9 cellular contexts compared by ENCODE assay signal in the genomic region with DNA sequence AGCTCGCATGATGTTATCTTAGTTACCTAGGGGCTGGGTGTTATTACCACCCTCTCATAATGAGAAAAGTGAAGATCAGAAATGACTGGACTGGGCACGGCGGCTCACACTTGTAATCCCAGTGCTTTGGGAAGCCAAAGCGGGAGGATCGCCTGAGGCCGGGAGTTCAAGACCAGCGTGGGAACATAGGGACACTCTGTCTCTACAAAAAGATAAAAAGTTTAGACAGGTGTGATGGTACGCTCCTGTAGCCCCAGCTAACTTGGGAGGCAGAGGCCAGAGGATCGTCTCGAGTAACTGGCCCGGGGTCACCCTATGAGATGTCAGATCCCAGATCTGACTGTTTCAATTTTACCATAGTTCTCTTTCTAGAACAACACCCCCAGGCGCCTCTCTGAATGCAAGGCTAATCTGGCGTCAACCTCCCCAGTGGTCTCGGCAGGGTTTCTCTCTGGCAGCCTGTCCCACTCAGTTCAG. TPM values are rescaled to one million over a fixed set of nuclear protein-coding genes. Genes with fewer than 3 reads are reported as not detected.
A peak's percentile ranks its signal among the peaks of the same experiment; 100 is the strongest.
DNase-seq lines count a peak whose midpoint lies in the region; ATAC-seq and TF ChIP-seq lines count a peak whose summit lies in the region.
"Had no signal": no experiment of that assay in that cellular context is flagged by ENCODE, and none has a peak within 500 bp of the region (broad histone marks: within the 10 kb centered on the region; RNA-seq: fewer than 3 reads in every experiment).

No MANE protein-coding gene starts in this region.

- DNase-seq in CD8-positive, alpha-beta T cell: peak in 1 of 7 experiments; percentile 48
- peak; percentile 16 for DNase-seq in GM20000 (ENCODE audit: low spot score)
- DNase-seq in activated T-cell treated with anti-CD3 and anti-CD28 coated beads, Interleukin-2, amount 50 U/mL, for 72 hours: peak; percentile 65 to 68
- DNase-seq in naive thymus-derived CD8-positive, alpha-beta T cell: no peak
- DNase-seq in hypothalamus (lab: John Stamatoyannopoulos, UW): no peak
- no peak for DNase-seq in C1 segment of cervical spinal cord (lab: John Stamatoyannopoulos, UW)
- no peak for DNase-seq in occipital lobe (lab: John Stamatoyannopoulos, UW)

- no peaks in the 10 kb centered on the region for H3K36me3 ChIP-seq in CD8-positive, alpha-beta T cell (ENCODE audit: insufficient read depth, low read length)

- H3K9me3 Mint-ChIP-seq in CD8-positive, alpha-beta T cell: no peaks in the 10 kb centered on the region
- no peaks in the 10 kb centered on the region for H3K9me3 Mint-ChIP-seq in activated T-cell treated with anti-CD3 and anti-CD28 coated beads, Interleukin-2, amount 50 U/mL, for 72 hours
- no peaks in the 10 kb centered on the region for H3K9me3 Mint-ChIP-seq in naive thymus-derived CD8-positive, alpha-beta T cell

- H3K9me3 ChIP-seq in CD8-positive, alpha-beta T cell (ENCODE audit: low read length): no peaks in the 10 kb centered on the region

- no peaks in the 10 kb centered on the region for H3K27me3 ChIP-seq in CD8-positive, alpha-beta T cell (ENCODE audit: insufficient read depth, low read length)

- peak overlapping the region; percentile 17 for H3K4me3 ChIP-seq in CD8-positive, alpha-beta T cell (ENCODE audit: low read depth, low read length)

- peak overlapping the region; percentile 10 for H3K27ac ChIP-seq in CD8-positive, alpha-beta T cell (ENCODE audit: low read depth, low read length)
- H3K27ac ChIP-seq: epithelial cell of prostate had no signal

- no peak for TF ChIP-seq CTCF in CD8-positive, alpha-beta T cell (IDR thresholded peaks at IDR 0.05)
- no peak for TF ChIP-seq CTCF in GM20000 (IDR thresholded peaks at IDR 0.05; ENCODE audit: extremely low read depth, missing control alignments)

- H3K4me1 ChIP-seq in CD8-positive, alpha-beta T cell (ENCODE audit: insufficient read depth, low read length): peaks cover 71% of the 10 kb centered on the region

- no peaks in the 10 kb centered on the region for H3K27me3 Mint-ChIP-seq in CD8-positive, alpha-beta T cell (ENCODE audit: low read depth)
- H3K27me3 Mint-ChIP-seq in activated T-cell treated with anti-CD3 and anti-CD28 coated beads, Interleukin-2, amount 50 U/mL, for 72 hours (ENCODE audit: low read depth): no peaks in the 10 kb centered on the region
- H3K27me3 Mint-ChIP-seq in naive thymus-derived CD8-positive, alpha-beta T cell: no peaks in the 10 kb centered on the region

- no peaks in the 10 kb centered on the region for H3K36me3 Mint-ChIP-seq in CD8-positive, alpha-beta T cell
- H3K36me3 Mint-ChIP-seq in activated T-cell treated with anti-CD3 and anti-CD28 coated beads, Interleukin-2, amount 50 U/mL, for 72 hours (ENCODE audit: insufficient read depth in 2 of 2): no peaks in the 10 kb centered on the region
- no peaks in the 10 kb centered on the region for H3K36me3 Mint-ChIP-seq in naive thymus-derived CD8-positive, alpha-beta T cell

- H3K27ac Mint-ChIP-seq in CD8-positive, alpha-beta T cell: peak overlapping the region; percentile 84
- peak overlapping the region; percentile 97 for H3K27ac Mint-ChIP-seq in activated T-cell treated with anti-CD3 and anti-CD28 coated beads, Interleukin-2, amount 50 U/mL, for 72 hours
- peak overlapping the region; percentile 87 to 96 (median 94) for H3K27ac Mint-ChIP-seq in naive thymus-derived CD8-positive, alpha-beta T cell

- intact Hi-C loops in CD8-positive, alpha-beta T cell (cut with DNase I, micrococcal nuclease): loop anchor here (5.0 kb wide), 2 partner anchors 199 to 351 kb away; partner anchors contain the start of genes KATNB1 (in 1 of the 2), PSME3IP1 (in 1 of the 2) and RSPRY1 (in 1 of the 2)

- ATAC-seq in CD8-positive, alpha-beta T cell: no peak
- peak; percentile 24 to 32 for ATAC-seq in activated T-cell treated with anti-CD3 and anti-CD28 coated beads, Interleukin-2, amount 50 U/mL, for 72 hours (replicated peaks in 1 of 2)
- no peak for ATAC-seq in naive thymus-derived CD8-positive, alpha-beta T cell
- no peak for ATAC-seq in GM18909 (IDR thresholded peaks at IDR 0.05; ENCODE audit: poor library complexity, unreplicated experiment)

- CTCF ChIA-PET in CD8-positive, alpha-beta T cell (lab: Charles Lee): interaction anchor here (1.1 to 5.1 kb wide), 4 partner anchors 18 to 111 kb away, joined by 3 to 43 read pairs (median 12); partner anchors contain the start of gene DOK4

- peaks cover 63% of the 10 kb centered on the region for H3K4me1 Mint-ChIP-seq in CD8-positive, alpha-beta T cell (ENCODE audit: low read depth)
- H3K4me1 Mint-ChIP-seq in activated T-cell treated with anti-CD3 and anti-CD28 coated beads, Interleukin-2, amount 50 U/mL, for 72 hours (ENCODE audit: low read depth): peaks cover 80% of the 10 kb centered on the region
- H3K4me1 Mint-ChIP-seq in naive thymus-derived CD8-positive, alpha-beta T cell: peaks cover 45 to 85% (median 73%) of the 10 kb centered on the region in 4 donors

- POLR2A ChIA-PET in CD8-positive, alpha-beta T cell (lab: Charles Lee): interaction anchor here (1.0 to 3.0 kb wide), 4 partner anchors 52 to 197 kb away, joined by 3 to 16 read pairs (median 6); partner anchors contain the start of genes DOK4, KATNB1 and POLR2C
- POLR2A ChIA-PET in naive thymus-derived CD8-positive, alpha-beta T cell (lab: Charles Lee): interaction anchor here (1.2 to 3.3 kb wide), 5 partner anchors 10 to 591 kb away, joined by 6 to 42 read pairs (median 7); partner anchors contain the start of genes CFAP20, DOK4 and POLR2C

- peak overlapping the region; percentile 87 for H3K4me3 Mint-ChIP-seq in CD8-positive, alpha-beta T cell
- H3K4me3 Mint-ChIP-seq in activated T-cell treated with anti-CD3 and anti-CD28 coated beads, Interleukin-2, amount 50 U/mL, for 72 hours: peak overlapping the region; percentile 72 to 85
- H3K4me3 Mint-ChIP-seq in naive thymus-derived CD8-positive, alpha-beta T cell: peak overlapping the region; percentile 83 to 93 (median 88)

RNA-seq across cellular contexts. Expression of gene CCDC102A, which starts 1.9 kb away (rescaled TPM):
- total RNA-seq in CD8-positive, alpha-beta T cell: 1 to 10 TPM; 2.1 to 3.1 TPM
- 10 to 100 TPM in 1 of 2 donors, 1 to 10 TPM in 1; 8.1 to 14.6 TPM for total RNA-seq in activated T-cell treated with anti-CD3 and anti-CD28 coated beads, Interleukin-2, amount 50 U/mL, for 72 hours
- total RNA-seq in naive thymus-derived CD8-positive, alpha-beta T cell: 1 to 10 TPM; 7.0 to 9.7 TPM
- 10 to 100 TPM in 1 of 3 donors, 1 to 10 TPM in 2; 7.8 to 17.0 (median 9.2) TPM for polyA plus RNA-seq in naive thymus-derived CD8-positive, alpha-beta T cell
- 1.7 TPM for total RNA-seq in occipital lobe

RNA-seq across cellular contexts. Expression of gene ADGRG5, which starts 4.2 kb away (rescaled TPM):
- 1 to 10 TPM; 1.1 to 2.0 TPM for total RNA-seq in CD8-positive, alpha-beta T cell
- total RNA-seq in activated T-cell treated with anti-CD3 and anti-CD28 coated beads, Interleukin-2, amount 50 U/mL, for 72 hours: 1 to 10 TPM; 3.9 to 9.3 TPM
- 1 to 10 TPM in 1 of 2 experiments, under 1 TPM in 1; 0.60 to 1.1 TPM for total RNA-seq in naive thymus-derived CD8-positive, alpha-beta T cell
- polyA plus RNA-seq in naive thymus-derived CD8-positive, alpha-beta T cell: 10 to 100 TPM in 1 of 3 donors, 1 to 10 TPM in 2; 2.5 to 12.8 (median 4.4) TPM
- total RNA-seq in occipital lobe: not detected

RNA-seq across cellular contexts. Expression of gene DOK4, which starts 52.0 kb away (rescaled TPM):
- 1 to 10 TPM; 1.7 to 1.9 TPM for total RNA-seq in CD8-positive, alpha-beta T cell
- total RNA-seq in activated T-cell treated with anti-CD3 and anti-CD28 coated beads, Interleukin-2, amount 50 U/mL, for 72 hours: 10 to 100 TPM; 12.0 to 19.6 TPM
- total RNA-seq in naive thymus-derived CD8-positive, alpha-beta T cell: 1 to 10 TPM; 3.9 to 4.8 TPM
- 1 to 10 TPM; 1.8 to 4.7 (median 3.1) TPM for polyA plus RNA-seq in naive thymus-derived CD8-positive, alpha-beta T cell
- 65.0 TPM for total RNA-seq in occipital lobe

Comparison
In these comparisons a context has a peak if more than half of its experiments do, and no peak if none do; other contexts are left out.
1. ATAC-seq: peak in activated T-cell treated with anti-CD3 and anti-CD28 coated beads, Interleukin-2, amount 50 U/mL, for 72 hours (2 of 2); none in CD8-positive, alpha-beta T cell (single experiment), naive thymus-derived CD8-positive, alpha-beta T cell (0 of 2) and GM18909 (single experiment).
2. DNase-seq: peak in GM20000 (single experiment) and activated T-cell treated with anti-CD3 and anti-CD28 coated beads, Interleukin-2, amount 50 U/mL, for 72 hours (2 of 2); none in naive thymus-derived CD8-positive, alpha-beta T cell (0 of 10), hypothalamus (0 of 51), C1 segment of cervical spinal cord (0 of 14) and occipital lobe (single experiment).
3. Peak in every context shown above with its lines, with median percentiles within 50 percentile points of each other: H3K27ac Mint-ChIP-seq and H3K4me3 Mint-ChIP-seq.